35 cellular contexts compared by ENCODE assay signal in genomic region chr1:20526267-20526666, GRCh38. TPM values are rescaled to one million over a fixed set of nuclear protein-coding genes. Genes with fewer than 3 reads are reported as not detected.
"Had no signal": no experiment of that assay in that cellular context is flagged by ENCODE, and none has a peak within 500 bp of the region (broad histone marks: within the 10 kb centered on the region; RNA-seq: fewer than 3 reads in every experiment).

No MANE protein-coding gene starts in this region.

- H3K9me3 ChIP-seq: adrenal gland, ascending aorta, body of pancreas, breast epithelium had no signal

- ATAC-seq: activated naive CD4-positive, alpha-beta T cell treated with anti-CD3 and anti-CD28 coated beads, Interleukin-2, amount 50 U/mL, for 72 hours; activated naive CD8-positive, alpha-beta T cell treated with anti-CD3 and anti-CD28 coated beads, Interleukin-2, amount 50 U/mL, for 24 hours; activated T-cell treated with anti-CD3 and anti-CD28 coated beads, Interleukin-2, amount 50 U/mL, for 4 hours; activated T-cell treated with anti-CD3 and anti-CD28 coated beads, Interleukin-2, amount 50 U/mL, for 72 hours; activated T-helper 17 cell treated with anti-CD3 and anti-CD28 coated beads, Interleukin-2, amount 50 U/mL, for 72 hours; body of pancreas had no signal

- FAIRE-seq: astrocyte, bronchial epithelial cell had no signal

- H3K4me3 ChIP-seq: adrenal gland, ascending aorta, body of pancreas, breast epithelium, cardiac muscle cell had no signal

- H3K4me1 ChIP-seq: ascending aorta, breast epithelium had no signal

- H3K27ac ChIP-seq: adrenal gland, ascending aorta, body of pancreas, brain microvascular endothelial cell, breast epithelium, cardiac muscle cell had no signal

- DNase-seq: activated effector memory CD4-positive, alpha-beta T cell treated with anti-CD3 and anti-CD28 coated beads, Interleukin-2, amount 50 U/mL, for 16 hours; activated effector memory CD4-positive, alpha-beta T cell treated with Interleukin-2 at 50 U/mL for 16 hours; activated gamma-delta T cell; activated gamma-delta T cell treated with Interleukin-2 at 50 U/mL for 16 hours; activated naive CD4-positive, alpha-beta T cell; activated naive CD4-positive, alpha-beta T cell treated with anti-CD3 and anti-CD28 coated beads for 36 hours; activated naive CD4-positive, alpha-beta T cell treated with anti-CD3 and anti-CD28 coated beads, Interleukin-2, amount 10 ng/mL, durations not matched to agents 7 days and 5 days; activated naive CD4-positive, alpha-beta T cell treated with anti-CD3 and anti-CD28 coated beads, Interleukin-2, amount 50 U/mL, for 16 hours; activated naive CD4-positive, alpha-beta T cell treated with Interleukin-2 at 50 U/mL for 16 hours; activated naive CD8-positive, alpha-beta T cell treated with anti-CD3 and anti-CD28 coated beads for 36 hours; activated naive CD8-positive, alpha-beta T cell treated with anti-CD3 and anti-CD28 coated beads, Interleukin-2, amount 10 ng/mL, durations not matched to agents 7 days and 5 days; activated naive CD8-positive, alpha-beta T cell treated with anti-CD3 and anti-CD28 coated beads, Interleukin-2, amount 50 U/mL, for 24 hours; activated T-cell treated with anti-CD3 and anti-CD28 coated beads, Interleukin-2, amount 50 U/mL, for 24 hours; activated T-cell treated with anti-CD3 and anti-CD28 coated beads, Interleukin-2, amount 50 U/mL, for 4 hours; activated T-cell treated with anti-CD3 and anti-CD28 coated beads, Interleukin-2, amount 50 U/mL, for 48 hours; activated T-cell treated with anti-CD3 and anti-CD28 coated beads, Interleukin-2, amount 50 U/mL, for 72 hours; adrenal gland; amniotic stem cell; amygdala; anterior cingulate cortex; aorta; body of pancreas; brain microvascular endothelial cell; caudate nucleus; central memory CD4-positive, alpha-beta T cell; cerebellar nuclear complex had no signal

- H3K27me3 ChIP-seq: adrenal gland, ascending aorta, body of pancreas had no signal

- H3K36me3 ChIP-seq: adrenal gland, ascending aorta, brain microvascular endothelial cell, breast epithelium, cardiac muscle cell had no signal

RNA-seq across cellular contexts. Expression of gene FAM43B, which starts 26.1 kb away (rescaled TPM):
- total RNA-seq: activated naive CD4-positive, alpha-beta T cell treated with anti-CD3 and anti-CD28 coated beads for 36 hours; activated naive CD4-positive, alpha-beta T cell treated with anti-CD3 and anti-CD28 coated beads, Interleukin-2, amount 50 U/mL, for 72 hours; activated naive CD8-positive, alpha-beta T cell treated with anti-CD3 and anti-CD28 coated beads for 36 hours; activated naive CD8-positive, alpha-beta T cell treated with anti-CD3 and anti-CD28 coated beads, Interleukin-2, amount 10 ng/mL, durations not matched to agents 7 days and 5 days; activated T-cell treated with anti-CD3 and anti-CD28 coated beads, Interleukin-2, amount 50 U/mL, for 72 hours; activated T-helper 1 cell treated with anti-CD3 and anti-CD28 coated beads, Interleukin-12 subunit alpha, Interleukin-12 subunit beta, Interleukin-2, Interleukin-4 antibody, amounts not matched to agents 30 ng/mL and 10 ng/mL and 1 ng/mL, durations not matched to agents 14 hours and 24 hours and 36 hours; activated T-helper 17 cell treated with anti-CD3 and anti-CD28 coated beads, Interleukin-2, amount 50 U/mL, for 72 hours; activated T-helper 2 cell treated with anti-CD3 and anti-CD28 coated beads, Interferon-gamma antibody, Interleukin-2, Interleukin-4, amounts not matched to agents 10 μg/mL and 5 μg/mL and 100 μg/mL, durations not matched to agents 14 hours and 24 hours and 36 hours; bronchial epithelial cell had no signal
- polyA plus RNA-seq: aorta had no signal
